24 cellular contexts compared by ENCODE assay signal in genomic region chr6:12162203-12162602, GRCh38.
A peak's percentile ranks its signal among the peaks of the same experiment; 100 is the strongest.
DNase-seq lines count a peak whose midpoint lies in the region; ATAC-seq lines count a peak whose summit lies in the region.
"Had no signal": no experiment of that assay in that cellular context is flagged by ENCODE, and none has a peak within 500 bp of the region (broad histone marks: within the 10 kb centered on the region; RNA-seq: fewer than 3 reads in every experiment).

No MANE protein-coding gene starts in this region.

- no peaks in the 10 kb centered on the region for H3K9me3 ChIP-seq in T-helper 17 cell (ENCODE audit: control insufficient read depth, low read length, poor library complexity, severe bottlenecking)
- H3K9me3 ChIP-seq: BE2C, SK-N-SH had no signal

- no peak for ATAC-seq in T-helper 17 cell
- ATAC-seq in stimulated activated effector memory CD8-positive, alpha-beta T cell treated with anti-CD3 and anti-CD28 coated beads, Interleukin-12 subunit alpha, Interleukin-12 subunit beta, amount 100 ng/mL, for 72 hours = no peak
- ATAC-seq in GM18909 (IDR thresholded peaks at IDR 0.05; ENCODE audit: poor library complexity, unreplicated experiment) = no peak
- ATAC-seq: GM12878, PC-3 had no signal

- peaks cover 12% of the 10 kb centered on the region for H3K36me3 Mint-ChIP-seq in activated naive CD4-positive, alpha-beta T cell treated with anti-CD3 and anti-CD28 coated beads, Interleukin-2, amount 50 U/mL, for 24 hours
- peaks cover 2% of the 10 kb centered on the region for H3K36me3 Mint-ChIP-seq in T-helper 17 cell (ENCODE audit: low read depth)
- H3K36me3 Mint-ChIP-seq in stimulated activated effector memory CD8-positive, alpha-beta T cell treated with anti-CD3 and anti-CD28 coated beads, Interleukin-12 subunit alpha, Interleukin-12 subunit beta, amount 100 ng/mL, for 72 hours = peaks cover 57% of the 10 kb centered on the region

- peak overlapping the region; percentile 46 for H3K27ac Mint-ChIP-seq in activated naive CD4-positive, alpha-beta T cell treated with anti-CD3 and anti-CD28 coated beads, Interleukin-2, amount 50 U/mL, for 24 hours
- peak overlapping the region; percentile 86 for H3K27ac Mint-ChIP-seq in T-helper 17 cell
- peak overlapping the region; percentile 66 for H3K27ac Mint-ChIP-seq in stimulated activated effector memory CD8-positive, alpha-beta T cell treated with anti-CD3 and anti-CD28 coated beads, Interleukin-12 subunit alpha, Interleukin-12 subunit beta, amount 100 ng/mL, for 72 hours

- H3K4me1 Mint-ChIP-seq in activated naive CD4-positive, alpha-beta T cell treated with anti-CD3 and anti-CD28 coated beads, Interleukin-2, amount 50 U/mL, for 24 hours = peaks cover 39% of the 10 kb centered on the region
- H3K4me1 Mint-ChIP-seq in T-helper 17 cell = peaks cover 27% of the 10 kb centered on the region
- peaks cover 44% of the 10 kb centered on the region for H3K4me1 Mint-ChIP-seq in stimulated activated effector memory CD8-positive, alpha-beta T cell treated with anti-CD3 and anti-CD28 coated beads, Interleukin-12 subunit alpha, Interleukin-12 subunit beta, amount 100 ng/mL, for 72 hours

- no peaks in the 10 kb centered on the region for H3K9me3 Mint-ChIP-seq in activated naive CD4-positive, alpha-beta T cell treated with anti-CD3 and anti-CD28 coated beads, Interleukin-2, amount 50 U/mL, for 24 hours
- no peaks in the 10 kb centered on the region for H3K9me3 Mint-ChIP-seq in stimulated activated effector memory CD8-positive, alpha-beta T cell treated with anti-CD3 and anti-CD28 coated beads, Interleukin-12 subunit alpha, Interleukin-12 subunit beta, amount 100 ng/mL, for 72 hours

- no peak for DNase-seq in activated naive CD4-positive, alpha-beta T cell treated with anti-CD3 and anti-CD28 coated beads, Interleukin-2, amount 50 U/mL, for 16 hours
- DNase-seq in T-helper 17 cell (no peak), left kidney (ENCODE audit: low read depth, low spot score) (peak; percentile 36), amniotic stem cell (lab: John Stamatoyannopoulos, UW) (no peak), DMS53 (lab: John Stamatoyannopoulos, UW) (no peak)
- DNase-seq in stimulated activated effector memory CD8-positive, alpha-beta T cell treated with anti-CD3 and anti-CD28 coated beads, Interleukin-12 subunit alpha, Interleukin-12 subunit beta, amount 100 ng/mL, for 72 hours (ENCODE audit: low spot score in 2 of 2) = no peak
- DNase-seq: 8988T; ACHN; BE2C; CD4-positive, CD25-positive, alpha-beta regulatory T cell; COR-L47; NCI-H1092; NCI-H1436 treated with DMSO at 0.1 percent for 48 hours; NCI-H1930; NCI-H2107; NCI-H446; NCI-H524 treated with DMSO at 0.1 percent for 48 hours; NCI-H82; NK-92 treated with Interleukin-12 subunit alpha and Interleukin-12 subunit beta, amount 100 ng/mL, for 24 hours; PC-3; SK-N-SH had no signal

- H3K4me3 Mint-ChIP-seq in activated naive CD4-positive, alpha-beta T cell treated with anti-CD3 and anti-CD28 coated beads, Interleukin-2, amount 50 U/mL, for 24 hours = peak overlapping the region; percentile 12
- no peak overlapping the region for H3K4me3 Mint-ChIP-seq in T-helper 17 cell
- no peak overlapping the region for H3K4me3 Mint-ChIP-seq in stimulated activated effector memory CD8-positive, alpha-beta T cell treated with anti-CD3 and anti-CD28 coated beads, Interleukin-12 subunit alpha, Interleukin-12 subunit beta, amount 100 ng/mL, for 72 hours

- no peaks in the 10 kb centered on the region for H3K27me3 Mint-ChIP-seq in activated naive CD4-positive, alpha-beta T cell treated with anti-CD3 and anti-CD28 coated beads, Interleukin-2, amount 50 U/mL, for 24 hours
- H3K27me3 Mint-ChIP-seq in T-helper 17 cell = no peaks in the 10 kb centered on the region
- H3K27me3 Mint-ChIP-seq: CD4-positive, CD25-positive, alpha-beta regulatory T cell had no signal
